Comparison of ENCODE assay signal across 8 cellular contexts in genomic region chr20:32743237-32744112, GRCh38. TPM values are rescaled to one million over a fixed set of nuclear protein-coding genes. Genes with fewer than 3 reads are reported as not detected.
DNase-seq lines count a peak whose midpoint lies in the region; ATAC-seq lines count a peak whose summit lies in the region.

TSS of gene COMMD7 (minus strand) at chr20:32743467. CDS start at chr20:32743391, 76 bp downstream.

- DNase-seq in GDM1 (lab: John Stamatoyannopoulos, UW) (peak; percentile 45), NCI-H510A (lab: John Stamatoyannopoulos, UW) (peak; percentile 81), ecto neural progenitor cell (ENCODE audit: low spot score) (peak; percentile 77), lung microvascular endothelial cell (ENCODE audit: low read depth in 2 of 2) (peak; percentile 66 to 75)
- peak; percentile 68 to 69 for DNase-seq in activated CD4-positive, alpha-beta T cell treated with anti-CD3 and anti-CD28 coated beads, Interleukin-2, amount 50 U/mL, for 4 hours
- peak; percentile 47 to 78 (median 64) for DNase-seq in stimulated activated CD4-positive, alpha-beta T cell treated with anti-CD3 and anti-CD28 coated beads, TNF-alpha, amount 100 ng/mL, for 48 hours (ENCODE audit: low read depth in 3 of 3)

- peak; percentile 61 for ATAC-seq in HG02588 (IDR thresholded peaks at IDR 0.05; ENCODE audit: unreplicated experiment)
- ATAC-seq in HG02884 (IDR thresholded peaks at IDR 0.05; ENCODE audit: unreplicated experiment): no peak

RNA-seq across cellular contexts. Expression of gene COMMD7, which starts in this region (rescaled TPM):
- total RNA-seq in lung microvascular endothelial cell: 21.0 and 27.5 TPM in 2 replicates
